12 cellular contexts compared by ENCODE assay signal in genomic region chr5:149133795-149134777, GRCh38. TPM values are rescaled to one million over a fixed set of nuclear protein-coding genes. Genes with fewer than 3 reads are reported as not detected.
A peak's percentile ranks its signal among the peaks of the same experiment; 100 is the strongest.
DNase-seq lines count a peak whose midpoint lies in the region; ATAC-seq and TF ChIP-seq lines count a peak whose summit lies in the region.
"Had no signal": no experiment of that assay in that cellular context is flagged by ENCODE, and none has a peak within 500 bp of the region (broad histone marks: within the 10 kb centered on the region; RNA-seq: fewer than 3 reads in every experiment).

No MANE protein-coding gene starts in this region.

- H3K4me3 ChIP-seq in astrocyte of the spinal cord (ENCODE audit: low read depth, low read length) (no peak overlapping the region), aorta (ENCODE audit: low read length in 2 of 2) (no peak overlapping the region), dorsolateral prefrontal cortex (no peak overlapping the region)

- 69 to 73% methylated on average over 11 of the region's 11 CpGs for WGBS in aorta, 2 donors

- no peaks in the 10 kb centered on the region for H3K9me3 ChIP-seq in aorta (ENCODE audit: control insufficient read depth, low read length)

- H3K27me3 ChIP-seq in aorta (ENCODE audit: control insufficient read depth in 1 of 2, insufficient read depth in 2 of 2, low read length in 1 of 2) (no peaks in the 10 kb centered on the region), dorsolateral prefrontal cortex (no peaks in the 10 kb centered on the region)

- no peak overlapping the region for H3K27ac Mint-ChIP-seq in activated naive CD8-positive, alpha-beta T cell treated with anti-CD3 and anti-CD28 coated beads, Interleukin-2, amount 50 U/mL, for 24 hours
- H3K27ac Mint-ChIP-seq in activated naive CD8-positive, alpha-beta T cell treated with anti-CD3 and anti-CD28 coated beads for 36 hours: no peak overlapping the region
- H3K27ac Mint-ChIP-seq: IgD-negative memory B cell; T-helper 2 cell treated with Interferon-gamma antibody and Interleukin-4, amounts not matched to agents 5 μg/mL and 100 μg/mL, for 36 hours had no signal

- TF ChIP-seq CTCF in astrocyte of the spinal cord (IDR thresholded peaks at IDR 0.05; ENCODE audit: low read depth, low read length): no peak
- TF ChIP-seq CTCF in dorsolateral prefrontal cortex (IDR thresholded peaks at IDR 0.05 in 54 of 56, conservative IDR thresholded peaks at IDR 0.05 in 2 of 56; ENCODE audit: low read depth in 1 of 56, partially characterized antibody in 56 of 56): no peak

- no peak overlapping the region for H3K27ac ChIP-seq in aorta (ENCODE audit: low read depth in 1 of 2, low read length in 2 of 2)
- no peak overlapping the region for H3K27ac ChIP-seq in dorsolateral prefrontal cortex

- ATAC-seq in activated naive CD8-positive, alpha-beta T cell treated with anti-CD3 and anti-CD28 coated beads, Interleukin-2, amount 50 U/mL, for 24 hours: peak; percentile 54
- ATAC-seq in aorta (ENCODE audit: low FRiP score) (peak; percentile 71), HG03039 (IDR thresholded peaks at IDR 0.05; ENCODE audit: unreplicated experiment) (no peak)

- H3K4me1 ChIP-seq in aorta (ENCODE audit: control insufficient read depth in 1 of 2, insufficient read depth in 2 of 2, low read length in 2 of 2): no peaks in the 10 kb centered on the region

- H3K4me3 Mint-ChIP-seq in activated naive CD8-positive, alpha-beta T cell treated with anti-CD3 and anti-CD28 coated beads, Interleukin-2, amount 50 U/mL, for 24 hours: no peak overlapping the region
- H3K4me3 Mint-ChIP-seq in activated naive CD8-positive, alpha-beta T cell treated with anti-CD3 and anti-CD28 coated beads for 36 hours: no peak overlapping the region
- H3K4me3 Mint-ChIP-seq: IgD-negative memory B cell; T-helper 2 cell treated with Interferon-gamma antibody and Interleukin-4, amounts not matched to agents 5 μg/mL and 100 μg/mL, for 36 hours had no signal

- intact Hi-C loops in aorta (cut with DNase I) (no loop called here), dorsolateral prefrontal cortex (cut with DNase I) (loop anchor here in 1 of 2 donors (10.0 kb wide), 1 partner anchor 231 kb away; no protein-coding TSS in a partner anchor)

- no peak for DNase-seq in activated naive CD8-positive, alpha-beta T cell treated with anti-CD3 and anti-CD28 coated beads, Interleukin-2, amount 50 U/mL, for 24 hours
- no peak for DNase-seq in activated naive CD8-positive, alpha-beta T cell treated with anti-CD3 and anti-CD28 coated beads for 36 hours
- DNase-seq in astrocyte of the spinal cord (ENCODE audit: low read depth, low spot score) (peak; percentile 88), kidney glomerular epithelial cell (lab: John Stamatoyannopoulos, UW) (peak; percentile 75), aorta (peak; percentile 70 to 81), dorsolateral prefrontal cortex (no peak), NCI-H774 (lab: John Stamatoyannopoulos, UW) (no peak)
- DNase-seq: AML-193, anterior cingulate cortex had no signal

- H3K27me3 Mint-ChIP-seq in activated naive CD8-positive, alpha-beta T cell treated with anti-CD3 and anti-CD28 coated beads, Interleukin-2, amount 50 U/mL, for 24 hours: peaks cover 10% of the 10 kb centered on the region
- H3K27me3 Mint-ChIP-seq in activated naive CD8-positive, alpha-beta T cell treated with anti-CD3 and anti-CD28 coated beads for 36 hours: peaks cover 23% of the 10 kb centered on the region

- no peaks in the 10 kb centered on the region for H3K36me3 ChIP-seq in aorta (ENCODE audit: control insufficient read depth in 1 of 2, insufficient read depth in 2 of 2, low read length in 1 of 2)

- H3K9me3 Mint-ChIP-seq in activated naive CD8-positive, alpha-beta T cell treated with anti-CD3 and anti-CD28 coated beads, Interleukin-2, amount 50 U/mL, for 24 hours: no peaks in the 10 kb centered on the region
- no peaks in the 10 kb centered on the region for H3K9me3 Mint-ChIP-seq in activated naive CD8-positive, alpha-beta T cell treated with anti-CD3 and anti-CD28 coated beads for 36 hours
- H3K9me3 Mint-ChIP-seq: T-helper 2 cell treated with Interferon-gamma antibody and Interleukin-4, amounts not matched to agents 5 μg/mL and 100 μg/mL, for 36 hours had no signal

- no peaks in the 10 kb centered on the region for H3K4me1 Mint-ChIP-seq in activated naive CD8-positive, alpha-beta T cell treated with anti-CD3 and anti-CD28 coated beads, Interleukin-2, amount 50 U/mL, for 24 hours
- H3K4me1 Mint-ChIP-seq in activated naive CD8-positive, alpha-beta T cell treated with anti-CD3 and anti-CD28 coated beads for 36 hours: no peaks in the 10 kb centered on the region

- H3K36me3 Mint-ChIP-seq in activated naive CD8-positive, alpha-beta T cell treated with anti-CD3 and anti-CD28 coated beads, Interleukin-2, amount 50 U/mL, for 24 hours (ENCODE audit: low read depth): no peaks in the 10 kb centered on the region
- no peaks in the 10 kb centered on the region for H3K36me3 Mint-ChIP-seq in activated naive CD8-positive, alpha-beta T cell treated with anti-CD3 and anti-CD28 coated beads for 36 hours

- in situ Hi-C loops in astrocyte of the spinal cord (cut with HindIII; ENCODE audit: low sequenced_read_pairs): no loop called here

RNA-seq across cellular contexts. Expression of gene ABLIM3, which starts 7.2 kb away (rescaled TPM):
- total RNA-seq in activated naive CD8-positive, alpha-beta T cell treated with anti-CD3 and anti-CD28 coated beads for 36 hours: not detected
- 10 to 100 TPM; 44.4 to 46.0 TPM for total RNA-seq in aorta
- 10 to 100 TPM; 15.8 to 33.1 TPM for polyA plus RNA-seq in aorta
- total RNA-seq in dorsolateral prefrontal cortex: 10 to 100 TPM; 26.3 to 60.7 (median 40.9) TPM

Comparison
In these comparisons a context has a peak if more than half of its experiments do, and no peak if none do; other contexts are left out.
1. DNase-seq: peak in astrocyte of the spinal cord (single experiment), kidney glomerular epithelial cell (single experiment) and aorta (2 of 2); none in activated naive CD8-positive, alpha-beta T cell treated with anti-CD3 and anti-CD28 coated beads, Interleukin-2, amount 50 U/mL, for 24 hours (single experiment), activated naive CD8-positive, alpha-beta T cell treated with anti-CD3 and anti-CD28 coated beads for 36 hours (single experiment), dorsolateral prefrontal cortex (0 of 10) and NCI-H774 (single experiment).
2. RNA of gene ABLIM3, which starts 7.2 kb away (total RNA-seq): 44.4 to 46.0 TPM in aorta and 26.3 to 60.7 TPM in dorsolateral prefrontal cortex; not detected in activated naive CD8-positive, alpha-beta T cell treated with anti-CD3 and anti-CD28 coated beads for 36 hours; every median in the first group is over 10 times any median in the second.